8 cellular contexts compared by ENCODE assay signal in the genomic region with DNA sequence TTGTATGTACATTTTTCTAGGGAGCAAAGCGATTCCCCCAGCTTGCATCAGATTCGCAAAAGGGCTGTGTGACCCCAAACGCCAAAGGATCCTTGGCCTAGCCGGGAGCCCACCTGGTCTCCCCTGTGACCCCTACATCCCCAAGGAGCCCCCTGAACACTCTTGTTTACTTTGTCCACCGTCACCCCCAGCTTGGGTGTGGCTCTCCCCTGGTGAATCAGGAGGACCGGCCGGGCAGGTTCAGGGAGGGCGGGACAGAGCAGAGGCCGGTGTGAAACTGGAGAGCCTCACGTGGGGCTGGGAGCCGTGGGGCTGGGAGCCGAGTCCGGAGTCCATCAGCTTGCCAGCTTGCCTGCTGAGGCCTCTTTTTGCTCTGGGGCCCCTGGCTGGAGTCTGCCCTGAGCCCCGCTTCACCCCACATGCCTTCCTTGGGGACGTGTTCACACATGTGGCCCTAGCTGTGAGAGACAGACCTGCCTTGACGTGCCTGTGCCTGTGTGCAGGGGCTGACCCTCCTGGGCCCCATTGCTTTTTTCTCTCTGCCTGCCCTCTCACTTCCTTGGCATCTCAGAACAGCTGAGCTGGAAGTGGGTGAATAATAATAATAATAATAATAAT. TPM values are rescaled to one million over a fixed set of nuclear protein-coding genes. Genes with fewer than 3 reads are reported as not detected.
DNase-seq lines count a peak whose midpoint lies in the region; ATAC-seq and TF ChIP-seq lines count a peak whose summit lies in the region.

No MANE protein-coding gene starts in this region.

- H3K27ac ChIP-seq in HUES48 (ENCODE audit: low read depth, low read length) (peak overlapping the region; percentile 60), foreskin keratinocyte (peak overlapping the region; percentile 100), neutrophil (peak overlapping the region; percentile 92)
- H3K27ac ChIP-seq in effector memory CD4-positive, alpha-beta T cell (ENCODE audit: insufficient read depth, low read length, poor library complexity, severe bottlenecking), result no peak overlapping the region

- H3K36me3 ChIP-seq in HUES48 (ENCODE audit: control insufficient read depth, insufficient read depth, low read length), result peaks cover 3% of the 10 kb centered on the region; the same call in 1 of the 2 replicates
- peaks cover 10% of the 10 kb centered on the region for H3K36me3 ChIP-seq in neutrophil
- H3K36me3 ChIP-seq in effector memory CD4-positive, alpha-beta T cell (ENCODE audit: control insufficient read depth, insufficient read depth, low read length), result peaks cover 9% of the 10 kb centered on the region

- no peak for ATAC-seq in activated T-cell treated with anti-CD3 and anti-CD28 coated beads, Interleukin-2, amount 50 U/mL, for 4 hours
- ATAC-seq in foreskin keratinocyte, result peak; percentile 13
- no peak for ATAC-seq in GM19395 (IDR thresholded peaks at IDR 0.05; ENCODE audit: unreplicated experiment)

- no peaks in the 10 kb centered on the region for H3K9me3 Mint-ChIP-seq in activated T-cell treated with anti-CD3 and anti-CD28 coated beads, Interleukin-2, amount 50 U/mL, for 4 hours

- DNase-seq in DMS53 (lab: John Stamatoyannopoulos, UW) (peak; percentile 95), foreskin keratinocyte (peak; percentile 90 to 91), NCI-H1930 (lab: John Stamatoyannopoulos, UW) (no peak)
- DNase-seq in activated T-cell treated with anti-CD3 and anti-CD28 coated beads, Interleukin-2, amount 50 U/mL, for 4 hours, result no peak
- no peak for DNase-seq in effector memory CD4-positive, alpha-beta T cell

- H3K9me3 ChIP-seq in HUES48 (ENCODE audit: control insufficient read depth, insufficient read depth, low read length), result no peaks in the 10 kb centered on the region
- H3K9me3 ChIP-seq in neutrophil, result no peaks in the 10 kb centered on the region
- no peaks in the 10 kb centered on the region for H3K9me3 ChIP-seq in effector memory CD4-positive, alpha-beta T cell (ENCODE audit: control insufficient read depth, low read length)

- H3K4me3 ChIP-seq in HUES48 (ENCODE audit: low read depth, low read length), result peak overlapping the region; percentile 96
- peak overlapping the region in 1 of 2 experiments; percentile 93 for H3K4me3 ChIP-seq in neutrophil (ENCODE audit: low read depth in 1 of 2, low read length in 1 of 2)
- H3K4me3 ChIP-seq in effector memory CD4-positive, alpha-beta T cell (ENCODE audit: insufficient read depth, low read depth, low read length, poor library complexity, severe bottlenecking), result no peak overlapping the region

- H3K9ac ChIP-seq in HUES48 (ENCODE audit: low read depth, low read length), result peak overlapping the region; percentile 26; the same call in 1 of the 2 replicates

- H3K27me3 Mint-ChIP-seq in activated T-cell treated with anti-CD3 and anti-CD28 coated beads, Interleukin-2, amount 50 U/mL, for 4 hours (ENCODE audit: low read depth), result no peaks in the 10 kb centered on the region

- H3K4me1 ChIP-seq in HUES48 (ENCODE audit: control insufficient read depth, insufficient read depth, low read length), result peaks cover 12% of the 10 kb centered on the region
- H3K4me1 ChIP-seq in foreskin keratinocyte, result peaks cover 17% of the 10 kb centered on the region
- H3K4me1 ChIP-seq in neutrophil (ENCODE audit: control insufficient read depth in 1 of 2, insufficient read depth in 1 of 2, low read depth in 1 of 2, low read length in 1 of 2), result peaks cover 61 to 62% of the 10 kb centered on the region in 2 experiments
- peaks cover 50% of the 10 kb centered on the region for H3K4me1 ChIP-seq in effector memory CD4-positive, alpha-beta T cell (ENCODE audit: control insufficient read depth, insufficient read depth, low read length, poor library complexity, severe bottlenecking)

- peak overlapping the region; percentile 92 for H3K4me3 Mint-ChIP-seq in activated T-cell treated with anti-CD3 and anti-CD28 coated beads, Interleukin-2, amount 50 U/mL, for 4 hours

- no peak for TF ChIP-seq CTCF in foreskin keratinocyte (conservative IDR thresholded peaks at IDR 0.05)
- TF ChIP-seq CTCF in neutrophil (IDR thresholded peaks at IDR 0.05), result no peak

- H3K36me3 Mint-ChIP-seq in activated T-cell treated with anti-CD3 and anti-CD28 coated beads, Interleukin-2, amount 50 U/mL, for 4 hours (ENCODE audit: insufficient read depth), result peaks cover 5% of the 10 kb centered on the region

- H3K27me3 ChIP-seq in HUES48 (ENCODE audit: control insufficient read depth, insufficient read depth, low read length) (no peaks in the 10 kb centered on the region), foreskin keratinocyte (no peaks in the 10 kb centered on the region), neutrophil (no peaks in the 10 kb centered on the region)
- no peaks in the 10 kb centered on the region for H3K27me3 ChIP-seq in effector memory CD4-positive, alpha-beta T cell (replicated peaks; ENCODE audit: control insufficient read depth, insufficient read depth, low read length, poor library complexity, severe bottlenecking)

- H3K4me1 Mint-ChIP-seq in activated T-cell treated with anti-CD3 and anti-CD28 coated beads, Interleukin-2, amount 50 U/mL, for 4 hours (ENCODE audit: low read depth), result peaks cover 56% of the 10 kb centered on the region

RNA-seq across cellular contexts. Expression of a gene that starts 2.0 kb away (rescaled TPM):
- 1 to 10 TPM; 6.9 to 8.2 (median 8.2) TPM for total RNA-seq in activated T-cell treated with anti-CD3 and anti-CD28 coated beads, Interleukin-2, amount 50 U/mL, for 4 hours
- 24.1 and 35.7 TPM in 2 replicates for total RNA-seq in foreskin keratinocyte
- 20.7 and 30.5 TPM in 2 replicates for polyA plus RNA-seq in foreskin keratinocyte

RNA-seq across cellular contexts. Expression of a gene that starts 2.2 kb away (rescaled TPM):
- total RNA-seq in activated T-cell treated with anti-CD3 and anti-CD28 coated beads, Interleukin-2, amount 50 U/mL, for 4 hours, result 10 to 100 TPM; 18.7 to 21.3 (median 18.9) TPM
- total RNA-seq in foreskin keratinocyte, result 20.6 and 24.9 TPM in 2 replicates
- polyA plus RNA-seq in foreskin keratinocyte, result 22.9 and 25.9 TPM in 2 replicates

RNA-seq across cellular contexts. Expression of a gene that starts 28.4 kb away (rescaled TPM):
- 10 to 100 TPM; 13.8 to 17.1 (median 16.7) TPM for total RNA-seq in activated T-cell treated with anti-CD3 and anti-CD28 coated beads, Interleukin-2, amount 50 U/mL, for 4 hours
- total RNA-seq in foreskin keratinocyte, result 10.5 and 12.9 TPM in 2 replicates
- 8.5 and 10.2 TPM in 2 replicates for polyA plus RNA-seq in foreskin keratinocyte

RNA-seq across cellular contexts. Expression of a gene that starts 31.4 kb away (rescaled TPM):
- 10 to 100 TPM in 1 of 3 donors, 1 to 10 TPM in 2; 7.4 to 11.4 (median 7.7) TPM for total RNA-seq in activated T-cell treated with anti-CD3 and anti-CD28 coated beads, Interleukin-2, amount 50 U/mL, for 4 hours
- total RNA-seq in foreskin keratinocyte, result 2.1 and 2.5 TPM in 2 replicates
- polyA plus RNA-seq in foreskin keratinocyte, result 4.1 and 4.9 TPM in 2 replicates

RNA-seq across cellular contexts. Expression of a gene that starts 32.1 kb away (rescaled TPM):
- 100 to 1,000 TPM; 213 to 234 (median 219) TPM for total RNA-seq in activated T-cell treated with anti-CD3 and anti-CD28 coated beads, Interleukin-2, amount 50 U/mL, for 4 hours
- 104 and 129 TPM in 2 replicates for total RNA-seq in foreskin keratinocyte
- 121 and 130 TPM in 2 replicates for polyA plus RNA-seq in foreskin keratinocyte

Comparison
In these comparisons a context has a peak if more than half of its experiments do, and no peak if none do; other contexts are left out.
1. DNase-seq: peak in DMS53 (single experiment) and foreskin keratinocyte (2 of 2); none in activated T-cell treated with anti-CD3 and anti-CD28 coated beads, Interleukin-2, amount 50 U/mL, for 4 hours (single experiment), effector memory CD4-positive, alpha-beta T cell (0 of 3) and NCI-H1930 (0 of 2).